Comparison of ENCODE assay signal across 8 cellular contexts in the genomic region with DNA sequence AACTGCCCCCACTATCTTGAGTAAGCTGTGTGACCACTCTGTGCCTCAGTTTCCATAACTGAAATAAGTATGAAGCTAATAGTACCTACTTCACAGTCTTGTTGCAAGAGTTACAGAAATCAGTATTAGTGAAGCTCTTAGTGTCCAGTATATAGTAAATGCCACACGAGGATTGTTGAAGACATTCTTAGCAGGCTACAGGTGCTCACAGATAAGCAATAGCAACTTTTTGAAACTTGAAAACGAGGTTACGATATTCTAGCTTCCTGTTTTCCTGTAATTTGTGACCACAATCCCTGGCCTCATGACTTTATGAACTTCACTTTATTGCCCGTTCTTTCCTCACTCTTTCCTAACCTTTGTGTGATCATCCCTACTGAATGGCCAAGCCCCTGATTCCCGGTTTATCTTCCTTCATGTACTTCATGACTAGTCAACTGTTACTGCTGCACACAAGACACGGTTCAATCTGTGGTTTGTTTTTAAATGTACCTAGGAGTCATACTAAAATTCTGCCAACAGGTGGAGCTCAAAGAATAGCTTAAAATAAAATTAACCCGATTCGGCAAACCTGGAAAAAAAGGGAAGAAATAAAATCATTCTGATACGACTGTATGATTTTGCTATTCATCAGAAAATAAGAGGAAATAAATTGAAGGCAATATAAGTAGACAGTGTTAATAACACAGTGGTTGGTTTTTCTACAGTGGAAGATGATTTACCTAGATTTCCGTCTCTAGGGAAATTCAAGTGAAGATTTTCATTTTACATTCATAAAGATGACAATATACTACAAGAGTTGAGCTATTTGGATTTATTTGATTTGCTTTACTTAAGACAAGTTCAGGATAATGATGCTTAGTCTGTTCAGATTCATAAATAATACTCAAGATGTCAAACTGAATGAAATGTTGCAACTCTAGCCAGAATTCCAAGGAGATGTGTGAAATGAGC. TPM values are rescaled to one million over a fixed set of nuclear protein-coding genes. Genes with fewer than 3 reads are reported as not detected.
DNase-seq lines count a peak whose midpoint lies in the region; ATAC-seq, FAIRE-seq and TF ChIP-seq lines count a peak whose summit lies in the region.

No MANE protein-coding gene starts in this region.

- no peaks in the 10 kb centered on the region for H3K27me3 Mint-ChIP-seq in activated naive CD4-positive, alpha-beta T cell treated with anti-CD3 and anti-CD28 coated beads, Interleukin-2, amount 10 ng/mL, durations not matched to agents 7 days and 5 days
- H3K27me3 Mint-ChIP-seq in type B pancreatic cell, result peaks cover 3% of the 10 kb centered on the region

- no peak for DNase-seq in activated naive CD4-positive, alpha-beta T cell treated with anti-CD3 and anti-CD28 coated beads, Interleukin-2, amount 50 U/mL, for 72 hours (ENCODE audit: low spot score in 2 of 2)
- DNase-seq in activated naive CD4-positive, alpha-beta T cell treated with anti-CD3 and anti-CD28 coated beads, Interleukin-2, amount 10 ng/mL, durations not matched to agents 7 days and 5 days, result no peak
- DNase-seq in NCI-H526 treated with DMSO at 0.1 percent for 48 hours (lab: John Stamatoyannopoulos, UW) (peak; percentile 48), GM12878 (ENCODE audit: low read depth, low spot score) (peak; percentile 12), kidney glomerular epithelial cell (lab: John Stamatoyannopoulos, UW) (peak; percentile 78), type B pancreatic cell (ENCODE audit: extremely low spot score, unreplicated experiment) (no peak)

- TF ChIP-seq EP300 in GM12878 (IDR thresholded peaks at IDR 0.05; ENCODE audit: borderline replicate concordance in 1 of 2, control insufficient read depth in 1 of 2, low read depth in 2 of 2, low read length in 2 of 2), result no peak

- no peak overlapping the region for H3K9ac ChIP-seq in GM12878 (ENCODE audit: control insufficient read depth, insufficient read depth, low read length)

- peaks cover 21% of the 10 kb centered on the region for H3K4me1 Mint-ChIP-seq in activated naive CD4-positive, alpha-beta T cell treated with anti-CD3 and anti-CD28 coated beads, Interleukin-2, amount 10 ng/mL, durations not matched to agents 7 days and 5 days
- peaks cover 19% of the 10 kb centered on the region for H3K4me1 Mint-ChIP-seq in type B pancreatic cell (ENCODE audit: unreplicated experiment)

- TF ChIP-seq CTCF in GM12878 (IDR thresholded peaks at IDR 0.05 in 2 of 3, conservative IDR thresholded peaks at IDR 0.05 in 1 of 3; ENCODE audit: control insufficient read depth in 2 of 3, extremely low read depth in 1 of 3, insufficient read depth in 1 of 3, low read depth in 3 of 3, low read length in 3 of 3), result peak; percentile 48 to 69 (median 60)
- TF ChIP-seq CTCF in type B pancreatic cell (conservative IDR thresholded peaks at IDR 0.05), result peak; percentile 82

- H3K27ac Mint-ChIP-seq in activated naive CD4-positive, alpha-beta T cell treated with anti-CD3 and anti-CD28 coated beads, Interleukin-2, amount 50 U/mL, for 72 hours, result no peak overlapping the region
- H3K27ac Mint-ChIP-seq in activated naive CD4-positive, alpha-beta T cell treated with anti-CD3 and anti-CD28 coated beads, Interleukin-2, amount 10 ng/mL, durations not matched to agents 7 days and 5 days, result no peak overlapping the region
- no peak overlapping the region for H3K27ac Mint-ChIP-seq in type B pancreatic cell

- no peaks in the 10 kb centered on the region for H4K20me1 ChIP-seq in GM12878 (ENCODE audit: control insufficient read depth, insufficient read depth)

- H3K27me3 ChIP-seq in GM12878 (replicated peaks in 1 of 2; ENCODE audit: control insufficient read depth in 2 of 2, insufficient read depth in 2 of 2, low read length in 1 of 2), result no peaks in the 10 kb centered on the region

- RAD21 ChIA-PET in GM12878 (lab: Charles Lee; ENCODE audit: unreplicated experiment), result interaction anchor here (0.8 to 8.3 kb wide), 30 partner anchors 10 to 503 kb away, joined by 3 to 324 read pairs (median 4); a partner anchor contains a TSS

- no peak overlapping the region for H3K27ac ChIP-seq in GM12878 (ENCODE audit: control insufficient read depth, insufficient read depth)

- POLR2A ChIA-PET in GM12878 (lab: Charles Lee), result interaction anchor here (0.6 to 2.6 kb wide), 3 partner anchors 52 to 288 kb away, joined by 3 to 13 read pairs (median 3); no protein-coding TSS in a partner anchor

- WGBS in GM12878 (ENCODE audit: insufficient coverage, insufficient replicate concordance, low lambda C conversion rate, missing lambda C conversion rate), result 5% methylated on average over 10 of the region's 10 CpGs

- peak; percentile 89 for FAIRE-seq in GM12878 (lab: Jason Lieb, UNC)

- no peaks in the 10 kb centered on the region for H3K9me3 Mint-ChIP-seq in activated naive CD4-positive, alpha-beta T cell treated with anti-CD3 and anti-CD28 coated beads, Interleukin-2, amount 50 U/mL, for 72 hours
- H3K9me3 Mint-ChIP-seq in activated naive CD4-positive, alpha-beta T cell treated with anti-CD3 and anti-CD28 coated beads, Interleukin-2, amount 10 ng/mL, durations not matched to agents 7 days and 5 days, result peaks cover 1% of the 10 kb centered on the region
- no peaks in the 10 kb centered on the region for H3K9me3 Mint-ChIP-seq in type B pancreatic cell

- CTCF ChIA-PET in activated naive CD4-positive, alpha-beta T cell treated with anti-CD3 and anti-CD28 coated beads, Interleukin-2, amount 10 ng/mL, durations not matched to agents 7 days and 5 days (lab: Charles Lee), result interaction anchor here (0.8 to 22.9 kb wide), 25 partner anchors 8 to 577 kb away, joined by 3 to 689 read pairs (median 4); a partner anchor contains a TSS
- CTCF ChIA-PET in GM12878 (lab: Yijun Ruan, JAX), result interaction anchor here (0.6 to 9.4 kb wide), 66 partner anchors 11 to 1110 kb away, joined by 3 to 659 read pairs (median 4); a partner anchor contains a TSS

- no peak overlapping the region for H3K4me3 Mint-ChIP-seq in activated naive CD4-positive, alpha-beta T cell treated with anti-CD3 and anti-CD28 coated beads, Interleukin-2, amount 10 ng/mL, durations not matched to agents 7 days and 5 days
- H3K4me3 Mint-ChIP-seq in type B pancreatic cell, result no peak overlapping the region

- ATAC-seq in activated naive CD4-positive, alpha-beta T cell treated with anti-CD3 and anti-CD28 coated beads, Interleukin-2, amount 50 U/mL, for 72 hours, result peak; percentile 62 to 69
- ATAC-seq in HG02938 (IDR thresholded peaks at IDR 0.05; ENCODE audit: unreplicated experiment) (peak; percentile 45), GM12878 (peak; percentile 66), GM18517 (IDR thresholded peaks at IDR 0.05; ENCODE audit: unreplicated experiment) (no peak)

- no peaks in the 10 kb centered on the region for H3K36me3 ChIP-seq in GM12878 (ENCODE audit: control insufficient read depth in 2 of 2, insufficient read depth in 2 of 2, low read length in 1 of 2)

- intact Hi-C loops in GM12878 (cut with micrococcal nuclease; ENCODE audit: unreplicated experiment), result loop anchor here (1.0 to 10.0 kb wide), 3 partner anchors 99 to 253 kb away; no protein-coding TSS in a partner anchor

- TF ChIP-seq RAD21 in GM12878 (IDR thresholded peaks at IDR 0.05; ENCODE audit: insufficient read depth, low read depth, low read length), result peak; percentile 86

- no TSS peak for BruUV-seq in GM12878 (replicated peaks; lab: Mats Ljungman, UMichigan)

- H3K4me2 ChIP-seq in GM12878 (ENCODE audit: control insufficient read depth, insufficient read depth), result peak overlapping the region; percentile 38; the same call in 1 of the 2 replicates

- in situ Hi-C loops in GM12878 (cut with MboI), result loop anchor here (5.0 to 10.0 kb wide), 2 partner anchors 100 to 473 kb away; a partner anchor contains a TSS

- H2AFZ ChIP-seq in GM12878 (ENCODE audit: control insufficient read depth, low read depth, low read length), result peak overlapping the region; percentile 35; the same call in 1 of the 2 replicates

- SMC1A ChIA-PET in GM12878 (lab: Charles Lee; ENCODE audit: uncharacterized antibody, unreplicated experiment), result interaction anchor here (0.6 to 8.2 kb wide), 55 partner anchors 8 to 1513 kb away, joined by 3 to 393 read pairs (median 4); a partner anchor contains a TSS

- TF ChIP-seq POLR2A in GM12878 (IDR thresholded peaks at IDR 0.05; ENCODE audit: low read depth, low read length), result no peak

- no peaks in the 10 kb centered on the region for H3K9me3 ChIP-seq in GM12878 (replicated peaks; ENCODE audit: control insufficient read depth, insufficient read depth, low read length)

- H3K79me2 ChIP-seq in GM12878 (ENCODE audit: control insufficient read depth, insufficient read depth, low read length), result no peaks in the 10 kb centered on the region

- H3K4me1 ChIP-seq in GM12878 (ENCODE audit: control insufficient read depth, insufficient read depth, low read length), result peaks cover 6% of the 10 kb centered on the region

- peaks cover 0 to 2% of the 10 kb centered on the region in 2 donors for H3K36me3 Mint-ChIP-seq in activated naive CD4-positive, alpha-beta T cell treated with anti-CD3 and anti-CD28 coated beads, Interleukin-2, amount 50 U/mL, for 72 hours
- H3K36me3 Mint-ChIP-seq in activated naive CD4-positive, alpha-beta T cell treated with anti-CD3 and anti-CD28 coated beads, Interleukin-2, amount 10 ng/mL, durations not matched to agents 7 days and 5 days, result peaks cover 41% of the 10 kb centered on the region
- no peaks in the 10 kb centered on the region for H3K36me3 Mint-ChIP-seq in type B pancreatic cell

- no peak overlapping the region for H3K4me3 ChIP-seq in GM12878

TF ChIP-seq in GM12878, 131 proteins besides CTCF, POLR2A, EP300 and RAD21 (continues in another document):
- TF ChIP-seq SRF (IDR thresholded peaks at IDR 0.05; ENCODE audit: low read depth in 2 of 2, low read length in 2 of 2), result no peak

RNA-seq across cellular contexts. Expression of a gene that starts 38.1 kb away (rescaled TPM):
- 100 to 1,000 TPM; 230 to 510 TPM for total RNA-seq in activated naive CD4-positive, alpha-beta T cell treated with anti-CD3 and anti-CD28 coated beads, Interleukin-2, amount 50 U/mL, for 72 hours
- 234 and 236 TPM in 2 replicates for total RNA-seq in GM12878 (2013; cell fraction: nucleolus; rRNA removed)
- total RNA-seq in GM12878 (2014; rRNA removed) (266 and 304 TPM in 2 replicates), GM12878 (2014; rRNA removed; fragmentation: Illumina TruSeq; extraction: Trizol) (249 and 277 TPM in 2 replicates), GM12878 (2021) (309 and 336 TPM in 2 replicates), type B pancreatic cell (ENCODE audit: low replicate concordance) (52.8 and 85.6 TPM in 2 replicates)
- 185 TPM for polyA plus RNA-seq in GM12878 (2011; ENCODE audit: low read depth)
- polyA plus RNA-seq in GM12878 (2011; rRNA removed) (398 and 422 TPM in 2 replicates), GM12878 (2014; fragmentation: Illumina TruSeq; extraction: Trizol) (337 and 410 TPM in 2 replicates), GM12878 (2014; fragmentation: Nextera tagmentation; extraction: Ambion mirVana) (100 to 1,000 TPM in 1 of 2 experiments, 10 to 100 TPM in 1; 81.8 to 102 TPM), GM12878 (2014; rRNA removed) (243 and 305 TPM in 2 replicates), GM12878 (2016; fragmentation: Nextera tagmentation; extraction: Ambion mirVana) (100 to 1,000 TPM; 318 to 326 TPM)
- polyA plus RNA-seq in GM12878 (2011; cell fraction: cytosol; rRNA removed), result 272 and 306 TPM in 2 replicates
- polyA plus RNA-seq in GM12878 (2011; cell fraction: nucleus; rRNA removed), result 395 and 414 TPM in 2 replicates
- polyA plus RNA-seq in GM12878 (2012), result 237 and 268 TPM in 2 replicates
- 452 and 493 TPM in 2 replicates for polyA minus RNA-seq in GM12878 (2011; rRNA and poly(A)+ RNA removed)
- 179 and 200 TPM in 2 replicates for polyA minus RNA-seq in GM12878 (2011; cell fraction: cytosol; rRNA and poly(A)+ RNA removed)
- 391 and 520 TPM in 2 replicates for polyA minus RNA-seq in GM12878 (2011; cell fraction: nucleus; rRNA and poly(A)+ RNA removed)

Comparison
In these comparisons a context has a peak if more than half of its experiments do, and no peak if none do; other contexts are left out.
1. DNase-seq: peak in NCI-H526 treated with DMSO at 0.1 percent for 48 hours (single experiment), GM12878 (single experiment) and kidney glomerular epithelial cell (single experiment); none in activated naive CD4-positive, alpha-beta T cell treated with anti-CD3 and anti-CD28 coated beads, Interleukin-2, amount 50 U/mL, for 72 hours (0 of 2), activated naive CD4-positive, alpha-beta T cell treated with anti-CD3 and anti-CD28 coated beads, Interleukin-2, amount 10 ng/mL, durations not matched to agents 7 days and 5 days (single experiment) and type B pancreatic cell (single experiment).